ENCODE assay signal across 9 cellular contexts in the genomic region with DNA sequence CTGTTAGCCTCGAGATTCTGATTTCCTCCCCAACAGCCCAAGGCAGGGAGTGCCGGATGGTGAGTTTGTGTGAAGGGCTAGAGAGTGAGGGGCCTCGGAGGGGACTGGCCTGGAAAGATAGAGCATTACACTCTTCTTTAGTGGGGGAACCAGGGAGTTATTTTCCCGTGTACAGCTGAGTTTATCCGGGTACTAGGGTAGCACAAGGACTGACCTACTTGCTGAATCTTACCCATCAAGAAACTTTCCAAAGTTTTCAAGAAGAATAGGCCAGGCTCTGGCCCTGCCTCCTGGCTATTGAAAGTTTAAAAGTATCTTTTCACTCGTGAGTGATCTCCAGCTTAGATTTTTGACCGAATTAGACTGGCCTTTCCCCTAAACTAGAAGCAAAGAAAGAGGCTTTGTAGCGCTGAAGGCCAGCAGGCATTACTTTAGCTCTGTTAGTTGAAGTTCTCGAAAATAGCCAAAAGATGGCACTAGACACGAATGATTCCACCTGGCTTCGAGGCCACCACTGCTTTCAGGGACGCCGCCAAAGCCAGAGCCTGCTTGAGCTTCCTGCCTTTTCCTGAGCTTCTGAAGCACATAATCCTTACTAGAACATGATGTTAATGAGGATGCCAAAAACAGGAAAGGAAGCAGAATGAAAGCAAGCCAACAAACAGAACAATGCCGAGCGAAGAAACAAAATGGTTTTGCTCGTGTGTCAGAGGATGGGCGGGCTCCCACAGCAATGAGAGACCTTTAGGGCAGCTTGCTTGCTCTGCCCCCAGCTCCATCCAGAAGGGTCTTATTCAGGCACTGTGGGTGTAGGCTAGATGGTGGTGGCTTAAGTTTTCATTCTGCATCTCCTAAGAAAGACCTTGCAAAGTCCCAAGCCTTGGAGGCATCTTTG. TPM values are rescaled to one million over a fixed set of nuclear protein-coding genes. Genes with fewer than 3 reads are reported as not detected.
DNase-seq lines count a peak whose midpoint lies in the region; ATAC-seq and TF ChIP-seq lines count a peak whose summit lies in the region.
"Had no signal": no experiment of that assay in that cellular context is flagged by ENCODE, and none has a peak within 500 bp of the region (broad histone marks: within the 10 kb centered on the region; RNA-seq: fewer than 3 reads in every experiment).

No MANE protein-coding gene starts in this region.

- H3K4me1 ChIP-seq in fibroblast of lung (ENCODE audit: control insufficient read depth, extremely low read depth, insufficient read depth, low read length): no peaks in the 10 kb centered on the region
- no peaks in the 10 kb centered on the region for H3K4me1 ChIP-seq in neuron (ENCODE audit: insufficient read depth, low read length)

- H3K4me3 ChIP-seq in AG04450 (ENCODE audit: low read depth, low read length): no peak overlapping the region
- H3K4me3 ChIP-seq in fibroblast of lung (replicated peaks in 1 of 4; ENCODE audit: control extremely low read depth in 1 of 4, insufficient read depth in 1 of 4, low read depth in 3 of 4, low read length in 4 of 4): no peak overlapping the region
- no peak overlapping the region for H3K4me3 ChIP-seq in neuron (ENCODE audit: low read length)

- DNase-seq in AG04450 (ENCODE audit: low read depth, low spot score): peak; percentile 15
- peak; percentile 66 for DNase-seq in NCI-H1092 treated with DMSO at 0.1 percent for 48 hours (lab: John Stamatoyannopoulos, UW)
- DNase-seq in SKM-1 treated with dmso at 0.1 percent for 144 hours (lab: John Stamatoyannopoulos, UW; ENCODE audit: unreplicated experiment): peak; percentile 35
- peak; percentile 45 to 63 for DNase-seq in fibroblast of lung (ENCODE audit: low read depth in 2 of 2)

- POLR2A ChIA-PET in AG04450 (lab: Yijun Ruan, JAX): no interaction called here

- CTCF ChIA-PET in AG04450 (lab: Charles Lee): interaction anchor here (0.5 to 1.4 kb wide), 19 partner anchors 8 to 1384 kb away, joined by 3 to 14 read pairs (median 4); no protein-coding TSS in a partner anchor

- H2AFZ ChIP-seq in fibroblast of lung (ENCODE audit: low read length) (no peak overlapping the region), neuron (ENCODE audit: low read depth, low read length) (peak overlapping the region; percentile 18)

- H3K9me3 ChIP-seq in AG04450 (ENCODE audit: control insufficient read depth, insufficient read depth, low read length) (no peaks in the 10 kb centered on the region), fibroblast of lung (ENCODE audit: control insufficient read depth, insufficient read depth, low read depth, low read length) (no peaks in the 10 kb centered on the region), neuron (ENCODE audit: low read length) (no peaks in the 10 kb centered on the region)

- H3K27ac ChIP-seq in AG04450 (ENCODE audit: low read depth, low read length) (no peak overlapping the region), fibroblast of lung (ENCODE audit: insufficient read depth, low read length) (no peak overlapping the region)

- no peak overlapping the region for H3K4me2 ChIP-seq in fibroblast of lung (ENCODE audit: extremely low read depth, insufficient read depth, low read length)

- H3K79me2 ChIP-seq in fibroblast of lung (ENCODE audit: control insufficient read depth, insufficient read depth, low read length): no peaks in the 10 kb centered on the region

- no peaks in the 10 kb centered on the region for H4K20me1 ChIP-seq in fibroblast of lung (ENCODE audit: control insufficient read depth, extremely low read depth, insufficient read depth, low read length)

- peaks cover 11% of the 10 kb centered on the region for H3K27me3 ChIP-seq in AG04450 (ENCODE audit: control insufficient read depth, insufficient read depth, low read length)
- no peaks in the 10 kb centered on the region for H3K27me3 ChIP-seq in fibroblast of lung (ENCODE audit: control insufficient read depth, insufficient read depth, low read length)
- H3K27me3 ChIP-seq in neuron (ENCODE audit: insufficient read depth, low read length): no peaks in the 10 kb centered on the region

- H3K9ac ChIP-seq in fibroblast of lung (ENCODE audit: insufficient read depth, low read length): no peak overlapping the region

- H3K36me3 ChIP-seq in fibroblast of lung (ENCODE audit: control insufficient read depth, insufficient read depth, low read length) (no peaks in the 10 kb centered on the region), neuron (ENCODE audit: insufficient read depth, low read length) (no peaks in the 10 kb centered on the region)

- ATAC-seq in HG02759 (IDR thresholded peaks at IDR 0.05; ENCODE audit: unreplicated experiment) (peak; percentile 89), HG03439 (IDR thresholded peaks at IDR 0.05; ENCODE audit: unreplicated experiment) (no peak)
- ATAC-seq: naive thymus-derived CD8-positive, alpha-beta T cell had no signal

- TF ChIP-seq CTCF in AG04450 (IDR thresholded peaks at IDR 0.05; ENCODE audit: low read depth, low read length) (peak; percentile 68), GM12872 (IDR thresholded peaks at IDR 0.05; ENCODE audit: insufficient read depth, low read depth, low read length) (peak; percentile 71), fibroblast of lung (conservative IDR thresholded peaks at IDR 0.05 in 1 of 2, IDR thresholded peaks at IDR 0.05 in 1 of 2; ENCODE audit: low read depth in 1 of 2, low read length in 2 of 2) (peak; percentile 64 to 68)

RNA-seq across cellular contexts. Expression of gene TSN, which starts 55.8 kb away (rescaled TPM):
- 61.0 and 77.3 TPM in 2 replicates for polyA plus RNA-seq in AG04450 (2011; rRNA removed)
- polyA minus RNA-seq in AG04450 (2011; rRNA and poly(A)+ RNA removed): 29.9 and 38.2 TPM in 2 replicates
- total RNA-seq in fibroblast of lung: 40.0 and 42.9 TPM in 2 replicates
- polyA plus RNA-seq in fibroblast of lung: 50.4 and 59.0 TPM in 2 replicates
- polyA plus RNA-seq in fibroblast of lung (2012): 36.9 and 46.6 TPM in 2 replicates
- 12.3 and 35.9 TPM in 2 replicates for polyA minus RNA-seq in fibroblast of lung (ENCODE audit: low replicate concordance)

Comparison
In these comparisons a context has a peak if more than half of its experiments do, and no peak if none do; other contexts are left out.
1. DNase-seq: peak in every context shown above with its lines; median percentile 66 in NCI-H1092 treated with DMSO at 0.1 percent for 48 hours; 54 in fibroblast of lung; 35 in SKM-1 treated with dmso at 0.1 percent for 144 hours; 15 in AG04450.